8 cellular contexts compared by ENCODE assay signal in the genomic region with DNA sequence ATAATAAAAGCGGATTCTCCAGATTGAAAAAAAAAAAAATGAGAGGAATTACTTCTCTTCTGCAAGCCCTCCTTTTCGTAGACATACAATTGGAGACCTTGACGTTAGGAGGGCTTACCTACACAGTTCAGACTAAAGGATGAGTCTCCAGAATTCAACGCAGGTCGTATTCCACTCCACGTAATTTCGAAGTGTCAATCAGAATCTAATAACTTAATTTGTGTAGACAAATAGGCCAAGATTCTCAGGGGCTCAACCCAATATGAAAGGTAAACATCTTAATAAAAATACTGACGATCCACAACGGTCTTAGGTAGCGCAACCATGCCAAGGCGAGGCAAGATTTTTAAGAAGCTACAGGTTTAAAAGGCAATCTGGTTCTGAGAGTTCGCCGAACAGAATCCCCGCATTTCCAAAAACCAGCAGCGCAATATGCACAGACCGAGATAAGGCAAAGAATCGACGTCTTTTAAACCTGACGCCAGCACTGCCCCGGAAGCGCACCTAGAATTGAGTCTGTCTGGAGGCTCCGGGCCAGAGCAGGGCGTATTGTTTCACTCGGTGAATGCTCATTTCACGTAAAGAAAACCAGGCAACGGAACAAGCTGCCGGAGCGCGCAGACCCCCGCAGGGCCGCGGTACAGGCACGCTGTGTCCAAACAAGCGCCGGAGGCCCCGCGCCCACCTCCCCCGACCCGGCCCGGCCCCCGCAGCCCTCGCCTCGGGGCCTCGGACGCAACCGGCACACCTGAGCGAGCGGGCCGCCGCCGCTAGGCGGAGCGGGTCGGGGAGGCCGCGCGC. TPM values are rescaled to one million over a fixed set of nuclear protein-coding genes. Genes with fewer than 3 reads are reported as not detected.
DNase-seq lines count a peak whose midpoint lies in the region; ATAC-seq and TF ChIP-seq lines count a peak whose summit lies in the region.

No MANE protein-coding gene starts in this region.

- H3K27me3 Mint-ChIP-seq in activated naive CD4-positive, alpha-beta T cell treated with anti-CD3 and anti-CD28 coated beads, Interleukin-2, amount 50 U/mL, for 24 hours: no peaks in the 10 kb centered on the region
- no peaks in the 10 kb centered on the region for H3K27me3 Mint-ChIP-seq in progenitor cell of endocrine pancreas

- ATAC-seq in GM18505 (IDR thresholded peaks at IDR 0.05; ENCODE audit: unreplicated experiment) (peak; percentile 30), HG02885 (IDR thresholded peaks at IDR 0.05; ENCODE audit: poor library complexity, unreplicated experiment) (peak; percentile 38), heart left ventricle (peak in 3 of 4 donors; percentile 1 to 17 (median 10))

- H3K36me3 Mint-ChIP-seq in activated naive CD4-positive, alpha-beta T cell treated with anti-CD3 and anti-CD28 coated beads, Interleukin-2, amount 50 U/mL, for 24 hours: no peaks in the 10 kb centered on the region
- H3K36me3 Mint-ChIP-seq in progenitor cell of endocrine pancreas (ENCODE audit: insufficient read depth): no peaks in the 10 kb centered on the region

- intact Hi-C loops in heart left ventricle (cut with DNase I): loop anchor here in 5 of 10 donors (2.0 to 5.0 kb wide), 4 partner anchors 23 to 71 kb away; a partner anchor contains a TSS

- peaks cover 39% of the 10 kb centered on the region for H3K4me1 Mint-ChIP-seq in activated naive CD4-positive, alpha-beta T cell treated with anti-CD3 and anti-CD28 coated beads, Interleukin-2, amount 50 U/mL, for 24 hours
- H3K4me1 Mint-ChIP-seq in progenitor cell of endocrine pancreas (ENCODE audit: low read depth): peaks cover 6% of the 10 kb centered on the region

- TF ChIP-seq CTCF in heart left ventricle (IDR thresholded peaks at IDR 0.05): peak in 10 of 12 donors; percentile 20 to 56 (median 36)
- TF ChIP-seq CTCF in progenitor cell of endocrine pancreas (IDR thresholded peaks at IDR 0.05; ENCODE audit: unreplicated experiment): peak; percentile 63

- TF ChIP-seq POLR2A in GM18505 (IDR thresholded peaks at IDR 0.05; ENCODE audit: borderline replicate concordance, extremely low read depth, insufficient read depth, insufficient read length) (no peak), heart left ventricle (IDR thresholded peaks at IDR 0.05) (no peak)

- H3K4me3 Mint-ChIP-seq in activated naive CD4-positive, alpha-beta T cell treated with anti-CD3 and anti-CD28 coated beads, Interleukin-2, amount 50 U/mL, for 24 hours: peak overlapping the region; percentile 95
- peak overlapping the region; percentile 89 for H3K4me3 Mint-ChIP-seq in progenitor cell of endocrine pancreas (ENCODE audit: low read depth)

- H3K4me1 ChIP-seq in heart left ventricle: peaks cover 0 to 36% (median 21%) of the 10 kb centered on the region in 12 donors

- H3K27ac ChIP-seq in heart left ventricle: peak overlapping the region; percentile 80 to 99 (median 92)

- DNase-seq in AG20443 (ENCODE audit: low spot score) (peak; percentile 33), NCI-H510A (lab: John Stamatoyannopoulos, UW) (peak; percentile 17), heart left ventricle (peak in 1 of 5 donors; percentile 50), progenitor cell of endocrine pancreas (ENCODE audit: low spot score, unreplicated experiment) (no peak), OCI-M2 (lab: John Stamatoyannopoulos, UW; ENCODE audit: unreplicated experiment) (no peak)

- no peaks in the 10 kb centered on the region for H3K9me3 Mint-ChIP-seq in activated naive CD4-positive, alpha-beta T cell treated with anti-CD3 and anti-CD28 coated beads, Interleukin-2, amount 50 U/mL, for 24 hours
- no peaks in the 10 kb centered on the region for H3K9me3 Mint-ChIP-seq in progenitor cell of endocrine pancreas (ENCODE audit: low read depth)

- H3K4me3 ChIP-seq in heart left ventricle: peak overlapping the region; percentile 49 to 100 (median 84)

- H3K9me3 ChIP-seq in heart left ventricle: no peaks in the 10 kb centered on the region

- peak overlapping the region; percentile 96 for H3K27ac Mint-ChIP-seq in activated naive CD4-positive, alpha-beta T cell treated with anti-CD3 and anti-CD28 coated beads, Interleukin-2, amount 50 U/mL, for 24 hours
- H3K27ac Mint-ChIP-seq in progenitor cell of endocrine pancreas: peak overlapping the region; percentile 99

- no peaks in the 10 kb centered on the region for H3K27me3 ChIP-seq in heart left ventricle

- 1 to 3% (median 2%) methylated on average over 18 to 57 of the region's 57 CpGs for WGBS in heart left ventricle, 4 donors

- no peaks in the 10 kb centered on the region for H3K36me3 ChIP-seq in heart left ventricle

RNA-seq across cellular contexts. Expression of a gene that starts 0.6 kb away (rescaled TPM):
- total RNA-seq in heart left ventricle (10 to 100 TPM; 57.3 to 91.4 (median 68.6) TPM), progenitor cell of endocrine pancreas (94.7 and 98.9 TPM in 2 replicates)
- polyA plus RNA-seq in heart left ventricle: 10 to 100 TPM; 37.2 to 54.2 TPM

RNA-seq across cellular contexts. Expression of a gene that starts 28.9 kb away (rescaled TPM):
- total RNA-seq in heart left ventricle (10 to 100 TPM; 15.8 to 46.8 (median 23.4) TPM), progenitor cell of endocrine pancreas (43.8 and 47.7 TPM in 2 replicates)
- 10 to 100 TPM; 12.8 to 16.1 TPM for polyA plus RNA-seq in heart left ventricle

RNA-seq across cellular contexts. Expression of a gene that starts 29.0 kb away (rescaled TPM):
- under 1 TPM in 3 of 9 donors, not detected in 6; 0.20 to 0.32 (median 0.25) TPM for total RNA-seq in heart left ventricle
- under 1 TPM; 0.15 to 0.38 TPM for polyA plus RNA-seq in heart left ventricle
- 1.4 and 1.8 TPM in 2 replicates for total RNA-seq in progenitor cell of endocrine pancreas

Comparison
In these comparisons a context has a peak if more than half of its experiments do, and no peak if none do; other contexts are left out.
1. DNase-seq: peak in AG20443 (single experiment) and NCI-H510A (single experiment); none in progenitor cell of endocrine pancreas (single experiment) and OCI-M2 (single experiment).
2. Peak in every context shown above with its lines, with median percentiles within 50 percentile points of each other: ATAC-seq.